In the genomic region with DNA sequence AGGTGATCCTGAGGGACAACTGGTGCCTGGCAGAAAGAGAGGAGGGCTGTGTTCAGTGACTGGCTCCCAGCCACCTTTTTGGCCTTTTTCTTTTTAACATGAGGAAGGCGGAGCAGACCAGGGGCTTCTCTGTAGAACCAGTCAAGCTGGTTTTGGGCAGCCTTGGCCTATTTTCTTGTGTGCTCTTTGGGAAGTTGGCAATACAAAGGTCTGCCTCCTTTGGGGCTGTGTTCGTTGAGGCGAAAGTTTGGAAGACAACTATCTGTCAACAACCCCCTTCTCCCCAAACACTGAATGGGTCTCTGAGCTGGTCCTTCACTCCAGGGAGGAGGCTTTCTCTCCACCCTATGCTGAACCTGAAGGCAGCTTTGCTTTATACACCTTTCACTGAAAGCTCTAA, we compare ENCODE assay signal across 11 cellular contexts. TPM values are rescaled to one million over a fixed set of nuclear protein-coding genes. Genes with fewer than 3 reads are reported as not detected.
DNase-seq lines count a peak whose midpoint lies in the region; ATAC-seq and TF ChIP-seq lines count a peak whose summit lies in the region.
"Had no signal": no experiment of that assay in that cellular context is flagged by ENCODE, and none has a peak within 500 bp of the region (broad histone marks: within the 10 kb centered on the region; RNA-seq: fewer than 3 reads in every experiment).

No MANE protein-coding gene starts in this region.

- POLR2A ChIA-PET in CD4-positive, alpha-beta T cell (lab: Charles Lee): interaction anchor here (1.0 to 2.4 kb wide), 2 partner anchors 9 to 35 kb away, joined by 3 to 8 read pairs; a partner anchor contains a TSS

- CTCF ChIA-PET in CD4-positive, alpha-beta T cell (lab: Charles Lee): no interaction called here

- DNase-seq in CD4-positive, alpha-beta T cell: no peak
- DNase-seq in LNCaP clone FGC (ENCODE audit: low read depth) (peak; percentile 97), epithelial cell of prostate (ENCODE audit: low read depth, low spot score) (no peak), omental fat pad (ENCODE audit: low spot score) (no peak), putamen (ENCODE audit: low spot score) (no peak), GM10266 (ENCODE audit: extremely low spot score) (no peak)
- DNase-seq: NCI-H2029 treated with DMSO at 0.1 percent for 48 hours had no signal

- peaks cover 29% of the 10 kb centered on the region for H3K36me3 ChIP-seq in neutrophil
- H3K36me3 ChIP-seq: thoracic aorta had no signal

- H3K9me3 ChIP-seq in CD4-positive, alpha-beta T cell (ENCODE audit: control insufficient read depth, low read length): no peaks in the 10 kb centered on the region
- H3K9me3 ChIP-seq in neutrophil: no peaks in the 10 kb centered on the region
- H3K9me3 ChIP-seq: SJSA1, thoracic aorta had no signal

- TF ChIP-seq CTCF in CD4-positive, alpha-beta T cell (IDR thresholded peaks at IDR 0.05): no peak
- no peak for TF ChIP-seq CTCF in LNCaP clone FGC (IDR thresholded peaks at IDR 0.05; ENCODE audit: control insufficient read depth, extremely low read depth, insufficient read depth)
- no peak for TF ChIP-seq CTCF in neutrophil (IDR thresholded peaks at IDR 0.05)
- TF ChIP-seq CTCF in omental fat pad (IDR thresholded peaks at IDR 0.05): no peak
- TF ChIP-seq CTCF in GM10266 (IDR thresholded peaks at IDR 0.05; ENCODE audit: control insufficient read depth, insufficient read depth, low read depth, missing control alignments): no peak

- H3K4me1 Mint-ChIP-seq in CD4-positive, alpha-beta T cell (ENCODE audit: low read depth): peaks cover 87% of the 10 kb centered on the region

- no peaks in the 10 kb centered on the region for H3K27me3 ChIP-seq in CD4-positive, alpha-beta T cell (ENCODE audit: control insufficient read depth, insufficient read depth, low read length)
- no peaks in the 10 kb centered on the region for H3K27me3 ChIP-seq in neutrophil
- H3K27me3 ChIP-seq: SJSA1 had no signal

- peaks cover 60% of the 10 kb centered on the region in 2 experiments for H3K4me1 ChIP-seq in neutrophil (ENCODE audit: control insufficient read depth in 1 of 2, insufficient read depth in 1 of 2, low read depth in 1 of 2, low read length in 1 of 2)

- no peak for ATAC-seq in CD4-positive, alpha-beta T cell (ENCODE audit: poor library complexity)
- ATAC-seq in GM21723 (IDR thresholded peaks at IDR 0.05; ENCODE audit: unreplicated experiment) (no peak), omental fat pad (ENCODE audit: low FRiP score) (no peak)

- intact Hi-C loops in CD4-positive, alpha-beta T cell (cut with DNase I, micrococcal nuclease): no loop called here

- peaks cover 80% of the 10 kb centered on the region for H3K36me3 Mint-ChIP-seq in CD4-positive, alpha-beta T cell (ENCODE audit: low read depth)

- H3K27ac Mint-ChIP-seq in CD4-positive, alpha-beta T cell: peak overlapping the region; percentile 69

- H3K27me3 Mint-ChIP-seq in CD4-positive, alpha-beta T cell: no peaks in the 10 kb centered on the region

- H3K4me3 ChIP-seq in LNCaP clone FGC (ENCODE audit: low read depth, low read length) (peak overlapping the region; percentile 40), neutrophil (ENCODE audit: low read depth in 1 of 2, low read length in 1 of 2) (no peak overlapping the region)
- H3K4me3 ChIP-seq: SJSA1, thoracic aorta had no signal

- no peaks in the 10 kb centered on the region for H3K9me3 Mint-ChIP-seq in CD4-positive, alpha-beta T cell

- H3K27ac ChIP-seq in CD4-positive, alpha-beta T cell (ENCODE audit: low read depth, low read length): no peak overlapping the region
- H3K27ac ChIP-seq in epithelial cell of prostate (peak overlapping the region; percentile 72), neutrophil (peak overlapping the region; percentile 4)
- H3K27ac ChIP-seq: SJSA1, thoracic aorta had no signal

- no peak overlapping the region for H3K4me3 Mint-ChIP-seq in CD4-positive, alpha-beta T cell

RNA-seq across cellular contexts. Expression of a gene that starts 8.5 kb away (rescaled TPM):
- total RNA-seq in CD4-positive, alpha-beta T cell: 10 to 100 TPM; 18.4 to 21.0 TPM
- 10 to 100 TPM; 14.8 to 27.1 (median 23.4) TPM for total RNA-seq in omental fat pad

RNA-seq across cellular contexts. Expression of a gene that starts 34.1 kb away (rescaled TPM):
- total RNA-seq in CD4-positive, alpha-beta T cell: 1 to 10 TPM; 4.0 to 4.8 TPM
- total RNA-seq in omental fat pad: 10 to 100 TPM in 1 of 4 donors, 1 to 10 TPM in 3; 7.3 to 12.8 (median 8.6) TPM
